Comparison of ENCODE assay signal across 18 cellular contexts in genomic region chr1:247177755-247178154, GRCh38. TPM values are rescaled to one million over a fixed set of nuclear protein-coding genes. Genes with fewer than 3 reads are reported as not detected.
DNase-seq lines count a peak whose midpoint lies in the region; ATAC-seq, FAIRE-seq and TF ChIP-seq lines count a peak whose summit lies in the region.
"Had no signal": no experiment of that assay in that cellular context is flagged by ENCODE, and none has a peak within 500 bp of the region (broad histone marks: within the 10 kb centered on the region; RNA-seq: fewer than 3 reads in every experiment).

No MANE protein-coding gene starts in this region.

- no peak for TF ChIP-seq POLR2A in HepG2 (IDR thresholded peaks at IDR 0.05; ENCODE audit: insufficient read depth in 1 of 2, low read depth in 2 of 2, low read length in 2 of 2)
- no peak for TF ChIP-seq POLR2A in right lobe of liver (IDR thresholded peaks at IDR 0.05)

- H3K27ac ChIP-seq in HepG2 (ENCODE audit: extremely low read length, insufficient read depth, low read length) (no peak overlapping the region), right lobe of liver (no peak overlapping the region), upper lobe of right lung (no peak overlapping the region)
- H3K27ac ChIP-seq: 22Rv1; BLaER1 treated with 17β-estradiol and CSF1 and Interleukin-3, amounts not matched to agents 10 nM and 100 nM had no signal

- intact Hi-C loops in HepG2 (cut with micrococcal nuclease; ENCODE audit: unreplicated experiment): no loop called here
- intact Hi-C loops in right lobe of liver (cut with DNase I): no loop called here
- intact Hi-C loops in upper lobe of right lung (cut with DNase I): no loop called here

- TF ChIP-seq CTCF in HepG2 (CRISPR knock-in tag; IDR thresholded peaks at IDR 0.05) (no peak), right lobe of liver (IDR thresholded peaks at IDR 0.05) (no peak), bronchial epithelial cell (IDR thresholded peaks at IDR 0.05; ENCODE audit: insufficient read depth, low read length, severe bottlenecking) (no peak), upper lobe of right lung (IDR thresholded peaks at IDR 0.05) (no peak)

- H3K4me3 ChIP-seq in HepG2 (replicated peaks in 1 of 3; ENCODE audit: insufficient read depth in 1 of 3, low read depth in 2 of 3, low read length in 3 of 3) (no peak overlapping the region), right lobe of liver (no peak overlapping the region), bronchial epithelial cell (ENCODE audit: low read depth, low read length) (no peak overlapping the region), upper lobe of right lung (no peak overlapping the region)
- H3K4me3 ChIP-seq: BLaER1 treated with 17β-estradiol and CSF1 and Interleukin-3, amounts not matched to agents 10 nM and 100 nM; GM23338 had no signal

- TF ChIP-seq RAD21 in HepG2 (CRISPR knock-in tag; IDR thresholded peaks at IDR 0.05): no peak

- no peaks in the 10 kb centered on the region for H3K9me3 ChIP-seq in HepG2 (ENCODE audit: low read length)
- peaks cover 0 to 3% (median 0%) of the 10 kb centered on the region in 4 donors for H3K9me3 ChIP-seq in right lobe of liver
- no peaks in the 10 kb centered on the region for H3K9me3 ChIP-seq in upper lobe of right lung

- CTCF ChIA-PET in HepG2 (lab: Yijun Ruan, JAX; ENCODE audit: low intra/inter-chr PET ratio, low total read pairs): no interaction called here

- no peak overlapping the region for H2AFZ ChIP-seq in HepG2 (ENCODE audit: low read length)
- H2AFZ ChIP-seq: GM23338 had no signal

- H3K4me1 ChIP-seq in HepG2 (ENCODE audit: insufficient read depth, low read length) (0 out of 2 replicates have a peak, but pooled peaks cover 2% of the 10 kb centered on the region), right lobe of liver (no peaks in the 10 kb centered on the region), upper lobe of right lung (no peaks in the 10 kb centered on the region)

- H3K36me3 ChIP-seq in HepG2 (replicated peaks in 1 of 2; ENCODE audit: control insufficient read depth in 1 of 2, insufficient read depth in 2 of 2, low read length in 2 of 2) (no peaks in the 10 kb centered on the region), right lobe of liver (no peaks in the 10 kb centered on the region), bronchial epithelial cell (ENCODE audit: control insufficient read depth, insufficient read depth, low read length) (no peaks in the 10 kb centered on the region), upper lobe of right lung (no peaks in the 10 kb centered on the region)

- TF ChIP-seq EP300 in HepG2 (IDR thresholded peaks at IDR 0.05; ENCODE audit: low read depth in 2 of 2, low read length in 2 of 2) (no peak), HepG2 (CRISPR knock-in tag; IDR thresholded peaks at IDR 0.05; ENCODE audit: borderline replicate concordance) (no peak)

- POLR2A ChIA-PET in HepG2 (lab: Yijun Ruan, JAX): no interaction called here

- in situ Hi-C loops in HepG2 (cut with HindIII; ENCODE audit: extremely low pct_ligation_motif_present, low pct_unique_long_range_greater_than_20kb): no loop called here

- H3K27me3 ChIP-seq in HepG2 (ENCODE audit: control insufficient read depth in 1 of 2, insufficient read depth in 2 of 2, low read length in 2 of 2) (peaks cover 0 to 10% of the 10 kb centered on the region in 2 experiments; a peak in 1 of 5 replicates), right lobe of liver (no peaks in the 10 kb centered on the region), bronchial epithelial cell (ENCODE audit: control insufficient read depth, insufficient read depth, low read length) (no peaks in the 10 kb centered on the region), upper lobe of right lung (no peaks in the 10 kb centered on the region)
- H3K27me3 ChIP-seq: BLaER1 treated with 17β-estradiol and CSF1 and Interleukin-3, amounts not matched to agents 10 nM and 100 nM had no signal

- H3K4me2 ChIP-seq in HepG2 (ENCODE audit: low read depth, low read length): no peak overlapping the region
- H3K4me2 ChIP-seq: BLaER1 treated with 17β-estradiol and CSF1 and Interleukin-3, amounts not matched to agents 10 nM and 100 nM; GM23338 had no signal

- no peaks in the 10 kb centered on the region for H3K79me2 ChIP-seq in HepG2 (ENCODE audit: insufficient read depth, low read length)

- ATAC-seq in HepG2 (no peak), right lobe of liver (no peak), upper lobe of right lung (no peak)
- ATAC-seq: CD8-positive, alpha-beta T cell; GM23338 had no signal

- no peak overlapping the region for H3K9ac ChIP-seq in HepG2 (ENCODE audit: insufficient read depth, low read depth, low read length)
- H3K9ac ChIP-seq: BLaER1 treated with 17β-estradiol and CSF1 and Interleukin-3, amounts not matched to agents 10 nM and 100 nM had no signal

- no TSS peak for BruUV-seq in HepG2 (replicated peaks; lab: Mats Ljungman, UMichigan)

- DNase-seq in HepG2 (ENCODE audit: low spot score) (no peak), right lobe of liver (no peak), bronchial epithelial cell (ENCODE audit: low read depth) (peak; percentile 10), kidney tubule cell (ENCODE audit: low spot score) (peak; percentile 28), upper lobe of right lung (no peak), NCI-H446 treated with DMSO at 0.1 percent for 48 hours (lab: John Stamatoyannopoulos, UW) (no peak), A172 (ENCODE audit: low spot score) (no peak), SKM-1 treated with dmso at 0.1 percent for 144 hours (lab: John Stamatoyannopoulos, UW; ENCODE audit: unreplicated experiment) (no peak)
- DNase-seq: CD8-positive, alpha-beta T cell; COR-L47; HCEC 1CT had no signal

- no peaks in the 10 kb centered on the region for H4K20me1 ChIP-seq in HepG2 (ENCODE audit: insufficient read depth, low read length)

- FAIRE-seq in HepG2 (lab: Jason Lieb, UNC) (no peak), bronchial epithelial cell (lab: Jason Lieb, UNC) (no peak)
- FAIRE-seq: G401.6, GM12892, GM18507, H54 had no signal

TF ChIP-seq in HepG2, 621 proteins besides CTCF, POLR2A, EP300 and RAD21:
- peak; percentile 44; the same call in 1 of the 2 replicates for TF ChIP-seq MAFF (IDR thresholded peaks at IDR 0.05; ENCODE audit: low read depth, low read length)
- no peak for TF ChIP-seq CHD2 (IDR thresholded peaks at IDR 0.05; ENCODE audit: low read depth, low read length)
- peak; percentile 15 to 48; a peak in 2 of 4 replicates for TF ChIP-seq MAFK (conservative IDR thresholded peaks at IDR 0.05 in 1 of 2, IDR thresholded peaks at IDR 0.05 in 1 of 2; ENCODE audit: low read length in 2 of 2)

RNA-seq across cellular contexts. Expression of gene ZNF124, which starts 5.9 kb away (rescaled TPM):
- 102 and 134 TPM in 2 replicates for total RNA-seq in HepG2 (2016; rRNA removed; fragmentation: Illumina TruSeq; extraction: Trizol)
- 749 and 855 TPM in 2 replicates for total RNA-seq in HepG2 (2016; cell fraction: cytosol; rRNA removed; fragmentation: Illumina TruSeq; extraction: Trizol; ENCODE audit: low read depth)
- total RNA-seq in HepG2 (2016; cell fraction: insoluble cytoplasmic fraction; rRNA removed; fragmentation: Illumina TruSeq; extraction: Trizol): 96.3 and 132 TPM in 2 replicates
- 583 and 722 TPM in 2 replicates for total RNA-seq in HepG2 (2016; cell fraction: membrane; rRNA removed; fragmentation: Illumina TruSeq; extraction: Trizol)
- 58.8 and 62.6 TPM in 2 replicates for total RNA-seq in HepG2 (2016; cell fraction: nucleus; rRNA removed; fragmentation: Illumina TruSeq; extraction: Trizol)
- 6.3 and 9.7 TPM in 2 replicates for polyA plus RNA-seq in HepG2 (2011; rRNA removed)
- polyA plus RNA-seq in HepG2 (2011; cell fraction: cytosol; rRNA removed): 4.1 and 5.0 TPM in 2 replicates
- polyA plus RNA-seq in HepG2 (2011; cell fraction: nucleus; rRNA removed): 7.2 and 7.3 TPM in 2 replicates
- 6.6 and 7.3 TPM in 2 replicates for polyA plus RNA-seq in HepG2 (2012)
- 2.1 and 2.6 TPM in 2 replicates for polyA plus RNA-seq in HepG2 (2016; cell fraction: cytosol; fragmentation: Illumina TruSeq; extraction: Trizol; ENCODE audit: low read depth)
- polyA plus RNA-seq in HepG2 (2016; cell fraction: insoluble cytoplasmic fraction; fragmentation: Illumina TruSeq; extraction: Trizol; ENCODE audit: low read depth): 17.0 and 18.3 TPM in 2 replicates
- 3.8 and 4.0 TPM in 2 replicates for polyA plus RNA-seq in HepG2 (2016; cell fraction: membrane; fragmentation: Illumina TruSeq; extraction: Trizol; ENCODE audit: low read depth)
- 24.6 and 31.3 TPM in 2 replicates for polyA plus RNA-seq in HepG2 (2016; cell fraction: nucleus; fragmentation: Illumina TruSeq; extraction: Trizol; ENCODE audit: insufficient read depth, low read depth)
- 41.2 and 57.5 TPM in 2 replicates for polyA minus RNA-seq in HepG2 (2011; rRNA and poly(A)+ RNA removed; ENCODE audit: low replicate concordance)
- polyA minus RNA-seq in HepG2 (2011; cell fraction: cytosol; rRNA and poly(A)+ RNA removed): 107 and 109 TPM in 2 replicates
- 61.2 and 76.6 TPM in 2 replicates for polyA minus RNA-seq in HepG2 (2011; cell fraction: nucleus; rRNA and poly(A)+ RNA removed)
- total RNA-seq in right lobe of liver: 10 to 100 TPM in 1 of 6 experiments, 1 to 10 TPM in 5; 5.4 to 13.8 (median 6.6) TPM
- 11.3 and 21.1 TPM in 2 replicates for total RNA-seq in bronchial epithelial cell
- total RNA-seq in upper lobe of right lung: 23.5 TPM
- total RNA-seq in A172 (2014; rRNA removed; shearing (Covaris generic)): 67.1 and 69.2 TPM in 2 replicates

Comparison
In these comparisons a context has a peak if more than half of its experiments do, and no peak if none do; other contexts are left out.
1. DNase-seq: peak in bronchial epithelial cell (single experiment) and kidney tubule cell (single experiment); none in HepG2 (single experiment), right lobe of liver (0 of 3), upper lobe of right lung (single experiment), NCI-H446 treated with DMSO at 0.1 percent for 48 hours (single experiment), A172 (single experiment) and SKM-1 treated with dmso at 0.1 percent for 144 hours (single experiment).